ENCODE assay signal across 1 cellular context in genomic region chr18:3675994-3676393, GRCh38.
A peak's percentile ranks its signal among the peaks of the same experiment; 100 is the strongest.
TF ChIP-seq lines count a peak whose summit lies in the region.

No MANE protein-coding gene starts in this region.

TF ChIP-seq in K562, 482 proteins besides CTCF, POLR2A, EP300 and RAD21 (continued from another document and continues in another):
- TF ChIP-seq CHD4 (IDR thresholded peaks at IDR 0.05; ENCODE audit: insufficient read depth, insufficient replicate concordance, low read depth, low read length, poor library complexity, severe bottlenecking) (no peak), HOXB6 (CRISPR knock-in tag; IDR thresholded peaks at IDR 0.05; ENCODE audit: borderline replicate concordance) (no peak), POLR2AphosphoS2 (IDR thresholded peaks at IDR 0.05; ENCODE audit: low read length) (no peak), ZBTB8A (IDR thresholded peaks at IDR 0.05; ENCODE audit: partially characterized antibody) (no peak), RBFOX2 (IDR thresholded peaks at IDR 0.05; ENCODE audit: low read depth, low read length) (peak; percentile 23; the same call in 1 of the 2 replicates), E2F8 (IDR thresholded peaks at IDR 0.05; ENCODE audit: low read depth, partially characterized antibody) (no peak), U2AF2 (optimal IDR thresholded peaks at IDR 0.05; ENCODE audit: low read depth, low read length) (no peak), ZNF584 (CRISPR knock-in tag; IDR thresholded peaks at IDR 0.05; ENCODE audit: low read depth) (peak; percentile 69; the same call in 1 of the 2 replicates), ILF3 (IDR thresholded peaks at IDR 0.05; ENCODE audit: borderline replicate concordance) (no peak), CXXC5 (CRISPR knock-in tag; IDR thresholded peaks at IDR 0.05) (peak; percentile 38; the same call in 1 of the 2 replicates), RUNX1 (IDR thresholded peaks at IDR 0.05; ENCODE audit: low read depth) (no peak), YY1 (IDR thresholded peaks at IDR 0.05; ENCODE audit: borderline replicate concordance in 1 of 3, control insufficient read depth in 1 of 3, extremely low read depth in 1 of 3, insufficient read depth in 3 of 3, insufficient read length in 1 of 3, insufficient replicate concordance in 2 of 3, low read depth in 1 of 3, low read length in 2 of 3) (peak; percentile 70 to 98 (median 85)), IFI16 (CRISPR knock-in tag; IDR thresholded peaks at IDR 0.05) (no peak), BCL6 (CRISPR knock-in tag; IDR thresholded peaks at IDR 0.05) (no peak), ZNF274 (IDR thresholded peaks at IDR 0.05; ENCODE audit: borderline replicate concordance, low read depth, low read length) (no peak), OTX1 (CRISPR knock-in tag; IDR thresholded peaks at IDR 0.05) (0 out of 2 replicates have a peak, but pooled peaks have one; percentile 1), SMARCB1 (IDR thresholded peaks at IDR 0.05; ENCODE audit: insufficient read length, low read depth) (no peak), FOXJ3 (CRISPR knock-in tag; IDR thresholded peaks at IDR 0.05) (no peak), ELF4 (CRISPR knock-in tag; IDR thresholded peaks at IDR 0.05) (no peak), ZNF263 (CRISPR knock-in tag; IDR thresholded peaks at IDR 0.05; ENCODE audit: borderline replicate concordance) (no peak), ZBTB43 (CRISPR knock-in tag; IDR thresholded peaks at IDR 0.05) (no peak), ELK1 (CRISPR knock-in tag; IDR thresholded peaks at IDR 0.05) (no peak), ZNF764 (CRISPR knock-in tag; IDR thresholded peaks at IDR 0.05; ENCODE audit: low read depth) (no peak), CC2D1A (IDR thresholded peaks at IDR 0.05) (no peak), NR4A1 (CRISPR knock-in tag; IDR thresholded peaks at IDR 0.05) (no peak), NR4A1 (tag; IDR thresholded peaks at IDR 0.05) (peak; percentile 47; the same call in 1 of the 2 replicates), ZNF311 (CRISPR knock-in tag; IDR thresholded peaks at IDR 0.05) (no peak), NCOA1 (IDR thresholded peaks at IDR 0.05; ENCODE audit: low read depth) (no peak), SETDB1 (IDR thresholded peaks at IDR 0.05; ENCODE audit: low read length) (no peak), SIX5 (IDR thresholded peaks at IDR 0.05; ENCODE audit: borderline replicate concordance in 1 of 2, insufficient read depth in 1 of 2, low read depth in 1 of 2, low read length in 2 of 2) (no peak), FOS (IDR thresholded peaks at IDR 0.05; ENCODE audit: extremely low read depth, insufficient read length) (no peak), BACH1 (tag; IDR thresholded peaks at IDR 0.05) (peak; percentile 67; the same call in 1 of the 2 replicates), CEBPG (CRISPR knock-in tag; IDR thresholded peaks at IDR 0.05) (peak; percentile 77), CEBPG (tag; conservative IDR thresholded peaks at IDR 0.05 in 1 of 2, IDR thresholded peaks at IDR 0.05 in 1 of 2) (peak; percentile 57 to 81; a peak in 3 of 4 replicates), CHD1 (IDR thresholded peaks at IDR 0.05; ENCODE audit: low read length) (no peak), HDAC6 (IDR thresholded peaks at IDR 0.05; ENCODE audit: low read depth, low read length) (no peak), GTF2B (IDR thresholded peaks at IDR 0.05; ENCODE audit: extremely low read depth, insufficient read length) (no peak), STAT5A (IDR thresholded peaks at IDR 0.05; ENCODE audit: borderline replicate concordance, low read length) (no peak), PHF8 (IDR thresholded peaks at IDR 0.05; ENCODE audit: borderline replicate concordance, low read length) (no peak), TFAP4 (CRISPR knock-in tag; IDR thresholded peaks at IDR 0.05; ENCODE audit: borderline replicate concordance) (no peak), RBM39 (optimal IDR thresholded peaks at IDR 0.05; ENCODE audit: low read depth, low read length) (no peak), ZNF217 (CRISPR knock-in tag; IDR thresholded peaks at IDR 0.05) (no peak), ZC3H8 (IDR thresholded peaks at IDR 0.05) (no peak), ATF1 (CRISPR knock-in tag; IDR thresholded peaks at IDR 0.05) (no peak), ATF1 (tag; IDR thresholded peaks at IDR 0.05) (no peak), HSF4 (CRISPR knock-in tag; IDR thresholded peaks at IDR 0.05; ENCODE audit: borderline replicate concordance) (no peak), PHB (CRISPR knock-in tag; IDR thresholded peaks at IDR 0.05) (no peak), KDM4B (IDR thresholded peaks at IDR 0.05; ENCODE audit: borderline replicate concordance in 2 of 2, low read depth in 1 of 2) (no peak), ZNF644 (tag; IDR thresholded peaks at IDR 0.05; ENCODE audit: low read depth) (peak; percentile 61; the same call in 1 of the 2 replicates), KLF10 (CRISPR knock-in tag; IDR thresholded peaks at IDR 0.05) (no peak), MITF (IDR thresholded peaks at IDR 0.05) (no peak), EP400 (IDR thresholded peaks at IDR 0.05) (peak; percentile 86), TFE3 (CRISPR knock-in tag; IDR thresholded peaks at IDR 0.05) (no peak), BRCA1 (IDR thresholded peaks at IDR 0.05) (no peak), BRCA1 (CRISPR knock-in tag; IDR thresholded peaks at IDR 0.05) (no peak), SMARCC2 (IDR thresholded peaks at IDR 0.05; ENCODE audit: low read depth) (no peak), FOXM1 (IDR thresholded peaks at IDR 0.05; ENCODE audit: low read depth) (no peak), FOXM1 (CRISPR knock-in tag; IDR thresholded peaks at IDR 0.05; ENCODE audit: low read depth) (no peak), IRF1 (CRISPR knock-in tag; IDR thresholded peaks at IDR 0.05; ENCODE audit: borderline replicate concordance) (no peak), STAT5B (CRISPR knock-in tag; IDR thresholded peaks at IDR 0.05) (no peak), ZBTB26 (CRISPR knock-in tag; IDR thresholded peaks at IDR 0.05) (no peak), DACH1 (IDR thresholded peaks at IDR 0.05; ENCODE audit: partially characterized antibody) (no peak), ZBTB49 (CRISPR knock-in tag; IDR thresholded peaks at IDR 0.05; ENCODE audit: borderline replicate concordance) (no peak), ZNF57 (CRISPR knock-in tag; IDR thresholded peaks at IDR 0.05) (no peak), HNRNPUL1 (IDR thresholded peaks at IDR 0.05; ENCODE audit: low read length) (no peak), KLF13 (tag; IDR thresholded peaks at IDR 0.05; ENCODE audit: borderline replicate concordance, low read depth) (no peak)
